Comparison of ENCODE assay signal across 10 cellular contexts in the genomic region with DNA sequence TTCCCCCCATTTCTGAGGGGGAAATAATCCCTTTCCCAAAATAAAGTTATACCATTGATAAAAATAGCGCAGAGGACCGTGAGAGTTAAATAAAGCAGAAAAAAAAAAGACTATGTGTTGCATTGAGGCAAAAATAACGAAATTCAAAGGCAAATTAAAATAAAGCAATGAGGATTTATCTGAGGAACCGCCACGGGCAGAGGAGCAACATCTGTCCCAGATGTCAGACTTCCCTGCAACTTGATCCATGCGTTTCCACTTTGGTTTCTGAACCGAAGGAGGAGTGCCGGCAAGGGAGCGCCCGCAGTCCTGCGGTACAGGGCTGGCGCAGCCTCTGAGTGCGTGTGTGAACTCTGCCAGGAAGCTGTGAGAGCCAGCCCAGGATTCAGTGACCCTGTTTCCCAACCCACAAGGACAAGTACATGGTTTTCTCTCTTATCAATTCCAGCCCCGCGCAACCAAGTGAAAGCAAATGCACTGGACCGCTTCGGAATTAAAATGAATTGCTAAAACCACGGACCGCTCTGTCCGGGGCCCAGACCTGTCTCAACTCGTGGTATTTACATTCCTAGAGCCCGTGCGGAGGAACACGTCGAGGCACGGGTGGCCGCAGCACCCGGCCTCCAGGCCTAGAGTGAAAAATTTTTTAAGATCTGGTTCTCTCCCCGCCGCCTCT.
DNase-seq lines count a peak whose midpoint lies in the region; ATAC-seq lines count a peak whose summit lies in the region.
"Had no signal": no experiment of that assay in that cellular context is flagged by ENCODE, and none has a peak within 500 bp of the region (broad histone marks: within the 10 kb centered on the region; RNA-seq: fewer than 3 reads in every experiment).

No MANE protein-coding gene starts in this region.

- peaks cover 6% of the 10 kb centered on the region for H3K9me3 Mint-ChIP-seq in activated naive CD8-positive, alpha-beta T cell (ENCODE audit: low read depth)
- H3K9me3 Mint-ChIP-seq in activated naive CD8-positive, alpha-beta T cell treated with anti-CD3 and anti-CD28 coated beads, Interleukin-2, amount 50 U/mL, for 24 hours = peaks cover 17% of the 10 kb centered on the region

- in situ Hi-C loops in G401 (cut with HindIII; ENCODE audit: low sequenced_read_pairs) = no loop called here

- peaks cover 45% of the 10 kb centered on the region for H3K27me3 Mint-ChIP-seq in activated naive CD8-positive, alpha-beta T cell
- H3K27me3 Mint-ChIP-seq in activated naive CD8-positive, alpha-beta T cell treated with anti-CD3 and anti-CD28 coated beads, Interleukin-2, amount 50 U/mL, for 24 hours = peaks cover 6% of the 10 kb centered on the region

- peaks cover 10% of the 10 kb centered on the region for H3K36me3 Mint-ChIP-seq in activated naive CD8-positive, alpha-beta T cell
- H3K36me3 Mint-ChIP-seq in activated naive CD8-positive, alpha-beta T cell treated with anti-CD3 and anti-CD28 coated beads, Interleukin-2, amount 50 U/mL, for 24 hours (ENCODE audit: low read depth) = peaks cover 17% of the 10 kb centered on the region

- no peak for ATAC-seq in activated naive CD8-positive, alpha-beta T cell treated with anti-CD3 and anti-CD28 coated beads, Interleukin-2, amount 50 U/mL, for 24 hours
- ATAC-seq: CD8-positive, alpha-beta T cell had no signal

- H3K4me3 ChIP-seq in skeletal muscle cell (ENCODE audit: low read depth, low read length) = peak overlapping the region; percentile 30

- no peak overlapping the region for H3K4me3 Mint-ChIP-seq in activated naive CD8-positive, alpha-beta T cell
- H3K4me3 Mint-ChIP-seq in activated naive CD8-positive, alpha-beta T cell treated with anti-CD3 and anti-CD28 coated beads, Interleukin-2, amount 50 U/mL, for 24 hours = no peak overlapping the region
- H3K4me3 Mint-ChIP-seq: CD8-positive, alpha-beta T cell had no signal

- H3K4me1 Mint-ChIP-seq in activated naive CD8-positive, alpha-beta T cell (ENCODE audit: low read depth) = peaks cover 13% of the 10 kb centered on the region
- H3K4me1 Mint-ChIP-seq in activated naive CD8-positive, alpha-beta T cell treated with anti-CD3 and anti-CD28 coated beads, Interleukin-2, amount 50 U/mL, for 24 hours = peaks cover 25% of the 10 kb centered on the region

- H3K27ac Mint-ChIP-seq in activated naive CD8-positive, alpha-beta T cell = peak overlapping the region; percentile 72
- no peak overlapping the region for H3K27ac Mint-ChIP-seq in activated naive CD8-positive, alpha-beta T cell treated with anti-CD3 and anti-CD28 coated beads, Interleukin-2, amount 50 U/mL, for 24 hours
- H3K27ac Mint-ChIP-seq: CD8-positive, alpha-beta T cell had no signal

- no peak for DNase-seq in activated naive CD8-positive, alpha-beta T cell treated with anti-CD3 and anti-CD28 coated beads, Interleukin-2, amount 50 U/mL, for 24 hours
- DNase-seq in NCI-H2227 (lab: John Stamatoyannopoulos, UW; ENCODE audit: unreplicated experiment) (peak; percentile 54), ecto neural progenitor cell (ENCODE audit: low spot score) (peak; percentile 57), skeletal muscle cell (ENCODE audit: low read depth) (no peak), NCI-H1105 treated with DMSO at 0.1 percent for 48 hours (lab: John Stamatoyannopoulos, UW) (no peak), kidney glomerular epithelial cell (lab: John Stamatoyannopoulos, UW) (no peak), G401 (ENCODE audit: low spot score) (no peak)
- DNase-seq: anterior cingulate cortex; CD8-positive, alpha-beta T cell had no signal

Comparison
In these comparisons a context has a peak if more than half of its experiments do, and no peak if none do; other contexts are left out.
1. DNase-seq: peak in NCI-H2227 (single experiment) and ecto neural progenitor cell (single experiment); none in activated naive CD8-positive, alpha-beta T cell treated with anti-CD3 and anti-CD28 coated beads, Interleukin-2, amount 50 U/mL, for 24 hours (single experiment), skeletal muscle cell (single experiment), NCI-H1105 treated with DMSO at 0.1 percent for 48 hours (single experiment), kidney glomerular epithelial cell (single experiment) and G401 (single experiment).